Comparison of ENCODE assay signal across 8 cellular contexts in the genomic region with DNA sequence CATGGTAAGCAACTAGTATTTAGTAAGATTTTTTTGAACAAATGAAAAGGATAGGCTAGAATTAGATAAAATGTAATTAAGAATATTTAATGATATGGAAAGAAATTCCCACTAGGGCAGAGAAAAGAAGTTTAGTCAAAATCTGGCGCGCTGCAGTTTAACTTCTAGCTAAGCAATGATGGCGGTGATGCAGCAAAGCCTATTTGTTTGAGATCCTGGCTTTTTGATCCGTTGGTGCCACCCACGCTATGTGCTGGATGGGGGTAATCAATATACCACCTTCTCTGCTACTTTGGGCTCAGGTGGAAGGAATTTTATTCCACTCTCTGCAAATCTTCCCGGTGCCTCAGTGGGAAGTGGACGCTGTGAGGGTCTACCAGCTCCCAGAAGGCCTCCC. TPM values are rescaled to one million over a fixed set of nuclear protein-coding genes. Genes with fewer than 3 reads are reported as not detected.
DNase-seq lines count a peak whose midpoint lies in the region; ATAC-seq and TF ChIP-seq lines count a peak whose summit lies in the region.

No MANE protein-coding gene starts in this region.

- H3K4me3 ChIP-seq in astrocyte of the spinal cord (ENCODE audit: low read depth, low read length): peak overlapping the region; percentile 72
- peak overlapping the region; percentile 47 for H3K4me3 ChIP-seq in lower leg skin (ENCODE audit: low read depth, poor library complexity, severe bottlenecking)
- H3K4me3 ChIP-seq in tibial nerve: peak overlapping the region; percentile 45 to 80 (median 56)

- H3K4me1 ChIP-seq in tibial nerve: peaks cover 0 to 18% (median 2%) of the 10 kb centered on the region in 4 donors

- no peak for TF ChIP-seq POLR2A in lower leg skin (IDR thresholded peaks at IDR 0.05)
- TF ChIP-seq POLR2A in tibial nerve (IDR thresholded peaks at IDR 0.05): no peak

- ATAC-seq in HG02884 (IDR thresholded peaks at IDR 0.05; ENCODE audit: unreplicated experiment): no peak

- no peak for TF ChIP-seq EP300 in tibial nerve (IDR thresholded peaks at IDR 0.05)

- TF ChIP-seq CTCF in astrocyte of the spinal cord (IDR thresholded peaks at IDR 0.05; ENCODE audit: low read depth, low read length) (no peak), lower leg skin (IDR thresholded peaks at IDR 0.05) (no peak), tibial nerve (IDR thresholded peaks at IDR 0.05) (no peak)

- no peaks in the 10 kb centered on the region for H3K36me3 ChIP-seq in tibial nerve

- CTCF ChIA-PET in activated naive CD4-positive, alpha-beta T cell treated with anti-CD3 and anti-CD28 coated beads for 36 hours (lab: Charles Lee): no interaction called here

- intact Hi-C loops in activated naive CD4-positive, alpha-beta T cell treated with anti-CD3 and anti-CD28 coated beads for 36 hours (cut with micrococcal nuclease): no loop called here
- intact Hi-C loops in lower leg skin (cut with DNase I; ENCODE audit: low total_unique reads): no loop called here

- no peaks in the 10 kb centered on the region for H3K9me3 ChIP-seq in tibial nerve

- no peaks in the 10 kb centered on the region for H3K36me3 Mint-ChIP-seq in activated naive CD4-positive, alpha-beta T cell treated with anti-CD3 and anti-CD28 coated beads for 36 hours (ENCODE audit: low read depth)

- H3K27me3 Mint-ChIP-seq in activated naive CD4-positive, alpha-beta T cell treated with anti-CD3 and anti-CD28 coated beads for 36 hours (ENCODE audit: low read depth): peaks cover 45% of the 10 kb centered on the region

- no peaks in the 10 kb centered on the region for H3K9me3 Mint-ChIP-seq in activated naive CD4-positive, alpha-beta T cell treated with anti-CD3 and anti-CD28 coated beads for 36 hours

- H3K4me3 Mint-ChIP-seq in activated naive CD4-positive, alpha-beta T cell treated with anti-CD3 and anti-CD28 coated beads for 36 hours: peak overlapping the region; percentile 30

- peaks cover 9% of the 10 kb centered on the region for H3K4me1 Mint-ChIP-seq in activated naive CD4-positive, alpha-beta T cell treated with anti-CD3 and anti-CD28 coated beads for 36 hours (ENCODE audit: low read depth)

- WGBS in lower leg skin, 2 donors: 36 to 38% methylated on average over 7 of the region's 7 CpGs
- 40 to 42% methylated on average over 7 of the region's 7 CpGs for WGBS in tibial nerve, 2 donors

- no peaks in the 10 kb centered on the region for H3K27me3 ChIP-seq in tibial nerve

- in situ Hi-C loops in astrocyte of the spinal cord (cut with HindIII; ENCODE audit: low sequenced_read_pairs): no loop called here

- H3K27ac ChIP-seq in tibial nerve: peak overlapping the region in 2 of 4 donors; percentile 65 to 71

- no peak overlapping the region for H3K27ac Mint-ChIP-seq in activated naive CD4-positive, alpha-beta T cell treated with anti-CD3 and anti-CD28 coated beads for 36 hours

- DNase-seq in activated naive CD4-positive, alpha-beta T cell treated with anti-CD3 and anti-CD28 coated beads for 36 hours: no peak
- DNase-seq in activated naive CD4-positive, alpha-beta T cell treated with anti-CD3 and anti-CD28 coated beads, Interleukin-2, amount 50 U/mL, for 16 hours: no peak
- DNase-seq in astrocyte of the spinal cord (ENCODE audit: low read depth, low spot score) (no peak), lower leg skin (ENCODE audit: low spot score in 2 of 2) (no peak), tibial nerve (ENCODE audit: low spot score in 2 of 2) (no peak), cortex of kidney (lab: John Stamatoyannopoulos, UW) (no peak), dedifferentiated amniotic fluid mesenchymal stem cell (ENCODE audit: extremely low spot score) (no peak)

RNA-seq across cellular contexts. Expression of a gene that starts 0.4 kb away (rescaled TPM):
- under 1 TPM; 0.14 to 0.42 TPM for total RNA-seq in activated naive CD4-positive, alpha-beta T cell treated with anti-CD3 and anti-CD28 coated beads for 36 hours
- total RNA-seq in lower leg skin: 1 to 10 TPM; 2.0 to 6.1 (median 4.3) TPM
- total RNA-seq in tibial nerve: 1 to 10 TPM; 6.3 to 9.6 (median 7.6) TPM
